Comparison of ENCODE assay signal across 8 cellular contexts in genomic region chr7:150357771-150358427, GRCh38. TPM values are rescaled to one million over a fixed set of nuclear protein-coding genes. Genes with fewer than 3 reads are reported as not detected.
A peak's percentile ranks its signal among the peaks of the same experiment; 100 is the strongest.
DNase-seq lines count a peak whose midpoint lies in the region; ATAC-seq and TF ChIP-seq lines count a peak whose summit lies in the region.

No MANE protein-coding gene starts in this region.

- no peaks in the 10 kb centered on the region for H4K20me1 ChIP-seq in OCI-LY1 (ENCODE audit: insufficient read depth, low read length)

- H3K4me3 ChIP-seq in OCI-LY1 (ENCODE audit: low read depth, low read length, poor library complexity, severe bottlenecking) = no peak overlapping the region
- no peak overlapping the region for H3K4me3 ChIP-seq in epithelial cell of esophagus (ENCODE audit: low read length)

- no peaks in the 10 kb centered on the region for H3K79me2 ChIP-seq in OCI-LY1 (ENCODE audit: insufficient read depth, low read length)

- peaks cover 55% of the 10 kb centered on the region for H3K4me1 ChIP-seq in OCI-LY1 (ENCODE audit: insufficient read depth, low read length, severe bottlenecking)

- H3K27me3 ChIP-seq in OCI-LY1 (ENCODE audit: insufficient read depth, low read length) = no peaks in the 10 kb centered on the region

- intact Hi-C loops in head of caudate nucleus (cut with DNase I) = loop anchor here (2.0 kb wide), 1 partner anchor 33 kb away; no protein-coding TSS in a partner anchor

- peak; percentile 9 for ATAC-seq in GM21576 (IDR thresholded peaks at IDR 0.05; ENCODE audit: unreplicated experiment)
- ATAC-seq in omental fat pad (ENCODE audit: low FRiP score) = no peak

- TF ChIP-seq CTCF in OCI-LY1 (IDR thresholded peaks at IDR 0.05; ENCODE audit: low read length) = peak; percentile 16; the same call in 1 of the 2 replicates
- no peak for TF ChIP-seq CTCF in epithelial cell of esophagus (IDR thresholded peaks at IDR 0.05; ENCODE audit: insufficient read depth, low read depth, low read length, missing control alignments)
- no peak for TF ChIP-seq CTCF in omental fat pad (IDR thresholded peaks at IDR 0.05)

- H3K36me3 ChIP-seq in OCI-LY1 (ENCODE audit: insufficient read depth, low read length) = no peaks in the 10 kb centered on the region

- 0 out of 2 replicates have a peak, but pooled peaks cover 10% of the 10 kb centered on the region for H3F3A ChIP-seq in OCI-LY1 (ENCODE audit: insufficient read depth, low read length)

- 0 out of 2 replicates have a peak overlapping the region, but pooled peaks have one; percentile 6 for H2AFZ ChIP-seq in OCI-LY1 (ENCODE audit: low read length)

- H3K9ac ChIP-seq in OCI-LY1 (ENCODE audit: low read length) = peak overlapping the region; percentile 17; the same call in 1 of the 2 replicates

- peak overlapping the region; percentile 50 for H3K4me2 ChIP-seq in OCI-LY1 (ENCODE audit: low read length)

- DNase-seq in DMS53 treated with DMSO at 0.1 percent for 48 hours (lab: John Stamatoyannopoulos, UW; ENCODE audit: unreplicated experiment) = peak; percentile 68
- peak; percentile 30 for DNase-seq in epithelial cell of esophagus (ENCODE audit: low read depth)
- DNase-seq in head of caudate nucleus = no peak
- no peak for DNase-seq in NCI-H146 (lab: John Stamatoyannopoulos, UW)
- DNase-seq in omental fat pad (ENCODE audit: low spot score) = no peak
- no peak for DNase-seq in NK-92 (lab: John Stamatoyannopoulos, UW; ENCODE audit: unreplicated experiment)

- peak overlapping the region; percentile 83 for H3K27ac ChIP-seq in OCI-LY1 (ENCODE audit: low read depth, low read length, poor library complexity, severe bottlenecking)

- no peaks in the 10 kb centered on the region for H3K9me3 ChIP-seq in OCI-LY1 (ENCODE audit: low read length)

- H3K9me2 ChIP-seq in OCI-LY1 (ENCODE audit: low read depth, low read length) = no peaks in the 10 kb centered on the region

RNA-seq across cellular contexts. Expression of gene REPIN1, which starts 10.7 kb away (rescaled TPM):
- 10 to 100 TPM; 40.6 to 55.7 (median 49.3) TPM for total RNA-seq in omental fat pad

RNA-seq across cellular contexts. Expression of gene RARRES2, which starts 16.5 kb away (rescaled TPM):
- total RNA-seq in omental fat pad = 100 to 1,000 TPM in 3 of 4 donors, 10 to 100 TPM in 1; 93.9 to 433 (median 218) TPM

RNA-seq across cellular contexts. Expression of gene ZNF775, which starts 21.2 kb away (rescaled TPM):
- total RNA-seq in omental fat pad = 1 to 10 TPM in 3 of 4 donors, under 1 TPM in 1; 0.72 to 4.4 (median 1.4) TPM

RNA-seq across cellular contexts. Expression of gene ACTR3C, which starts 34.6 kb away (rescaled TPM):
- total RNA-seq in omental fat pad = 10 to 100 TPM in 1 of 4 donors, 1 to 10 TPM in 3; 1.1 to 12.9 (median 4.9) TPM

RNA-seq across cellular contexts. Expression of gene LRRC61, which starts 34.7 kb away (rescaled TPM):
- total RNA-seq in omental fat pad = 10 to 100 TPM in 1 of 4 donors, 1 to 10 TPM in 3; 3.2 to 13.4 (median 8.6) TPM

Comparison
In these comparisons a context has a peak if more than half of its experiments do, and no peak if none do; other contexts are left out.
1. DNase-seq: peak in DMS53 treated with DMSO at 0.1 percent for 48 hours (single experiment) and epithelial cell of esophagus (single experiment); none in head of caudate nucleus (0 of 42), NCI-H146 (single experiment), omental fat pad (single experiment) and NK-92 (single experiment).